Comparison of ENCODE assay signal across 8 cellular contexts in the genomic region with DNA sequence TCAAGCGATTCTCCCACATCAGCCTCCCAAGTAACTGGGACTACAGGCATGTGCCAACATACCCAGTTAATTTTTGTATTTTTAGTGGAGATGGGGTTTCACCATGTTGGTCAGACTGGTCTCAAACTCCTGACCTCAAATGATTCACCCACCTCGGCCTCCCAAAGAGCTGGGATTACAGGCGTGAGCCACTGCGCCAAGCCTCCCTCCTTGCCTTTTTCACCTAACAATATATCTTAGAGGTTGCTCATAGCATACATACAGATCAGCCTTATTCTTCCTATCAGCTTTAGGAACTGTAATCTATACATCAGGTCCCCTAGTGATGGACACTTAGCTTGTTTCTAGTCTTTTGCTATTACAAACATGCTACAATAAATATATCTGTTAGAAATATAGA. TPM values are rescaled to one million over a fixed set of nuclear protein-coding genes. Genes with fewer than 3 reads are reported as not detected.
DNase-seq lines count a peak whose midpoint lies in the region; ATAC-seq and TF ChIP-seq lines count a peak whose summit lies in the region.
"Not testable (repeated sequence)": the region's sequence is repeated elsewhere in the genome, so short reads cannot be mapped to it uniquely, and the experiment has no call there.
"Had no signal": no experiment of that assay in that cellular context is flagged by ENCODE, and none has a peak within 500 bp of the region (broad histone marks: within the 10 kb centered on the region; RNA-seq: fewer than 3 reads in every experiment).

No MANE protein-coding gene starts in this region.

- not testable (repeated sequence) for TF ChIP-seq POLR2A in spleen (IDR thresholded peaks at IDR 0.05)

- H3K27me3 ChIP-seq in RWPE2 (ENCODE audit: insufficient read depth, poor library complexity, severe bottlenecking); spleen (replicated peaks in 1 of 7): not testable (repeated sequence)

- H3K4me1 ChIP-seq in RWPE2 (ENCODE audit: insufficient read depth, poor library complexity, severe bottlenecking); spleen: not testable (repeated sequence)

- H3K9me3 ChIP-seq in RWPE2 (ENCODE audit: severe bottlenecking); spleen: not testable (repeated sequence)

- peak; percentile 29 for DNase-seq in HS-5 (ENCODE audit: low read depth)
- DNase-seq in M059J (ENCODE audit: low read depth) = peak; percentile 12
- DNase-seq in RWPE2 (ENCODE audit: low spot score) = not testable (repeated sequence)
- DNase-seq in fibroblast of mammary gland (ENCODE audit: low read depth) = peak; percentile 56
- peak; percentile 28 for DNase-seq in spleen

- H3K4me3 ChIP-seq in RWPE2 (ENCODE audit: severe bottlenecking); fibroblast of mammary gland (ENCODE audit: control insufficient read depth, low read depth, low read length); spleen: not testable (repeated sequence)

- WGBS in spleen, 5 donors = 95 to 98% (median 95%) methylated on average over 4 of the region's 4 CpGs

- 0 out of 3 replicates have a peak, but pooled peaks have one; percentile 24 for ATAC-seq in RWPE2 (ENCODE audit: low read depth)

- H3K27ac ChIP-seq in RWPE2 (ENCODE audit: poor library complexity, severe bottlenecking); spleen: not testable (repeated sequence)

- not testable (repeated sequence) for H3K36me3 ChIP-seq in RWPE2 (ENCODE audit: low read depth); spleen

- TF ChIP-seq CTCF in RWPE2 (IDR thresholded peaks at IDR 0.05; ENCODE audit: poor library complexity, severe bottlenecking); fibroblast of mammary gland (conservative IDR thresholded peaks at IDR 0.05; ENCODE audit: control insufficient read depth, insufficient read depth, low read depth, low read length); spleen (IDR thresholded peaks at IDR 0.05 in 8 of 11, conservative IDR thresholded peaks at IDR 0.05 in 3 of 11): not testable (repeated sequence)

- intact Hi-C loops in spleen (cut with DNase I; ENCODE audit: low total_unique reads) = not testable (repeated sequence)

RNA-seq across cellular contexts. Expression of gene PKDCC, which starts 33.3 kb away (rescaled TPM):
- 4.1 and 5.4 TPM in 2 replicates for total RNA-seq in M059J (2014; rRNA removed; shearing (Covaris generic))
- 10 to 100 TPM; 41.0 to 81.9 (median 51.7) TPM for total RNA-seq in spleen
- polyA plus RNA-seq in spleen = 10 to 100 TPM; 19.8 to 44.0 (median 31.8) TPM
- total RNA-seq: CD4-positive, alpha-beta memory T cell; CD4-positive, CD25-positive, alpha-beta regulatory T cell had no signal
- polyA plus RNA-seq: CD14-positive monocyte; CD4-positive, CD25-positive, alpha-beta regulatory T cell had no signal
